ENCODE assay signal across 14 cellular contexts in genomic region chr9:7721291-7721690, GRCh38.
DNase-seq lines count a peak whose midpoint lies in the region.
"Had no signal": no experiment of that assay in that cellular context is flagged by ENCODE, and none has a peak within 500 bp of the region (broad histone marks: within the 10 kb centered on the region; RNA-seq: fewer than 3 reads in every experiment).

No MANE protein-coding gene starts in this region.

- DNase-seq in D341Med (ENCODE audit: low spot score) (peak; percentile 75), NCI-H524 treated with DMSO at 0.1 percent for 48 hours (lab: John Stamatoyannopoulos, UW) (peak; percentile 80), NCI-H82 treated with DMSO at 0.1 percent for 48 hours (lab: John Stamatoyannopoulos, UW; ENCODE audit: unreplicated experiment) (peak; percentile 94), retina (peak; percentile 9), HPDE6-E6E7 (ENCODE audit: extremely low spot score) (no peak), iPS-NIHi11 (ENCODE audit: low spot score) (no peak), DMS 273 treated with DMSO at 0.1 percent for 48 hours (lab: John Stamatoyannopoulos, UW) (no peak)
- DNase-seq: BE2C; CD4-positive, alpha-beta T cell; CD8-positive, alpha-beta memory T cell; DMS153; DND-41; GOT3; HCEC 1CT had no signal

Comparison
In these comparisons a context has a peak if more than half of its experiments do, and no peak if none do; other contexts are left out.
1. DNase-seq: peak in D341Med (single experiment), NCI-H524 treated with DMSO at 0.1 percent for 48 hours (single experiment), NCI-H82 treated with DMSO at 0.1 percent for 48 hours (single experiment) and retina (single experiment); none in HPDE6-E6E7 (single experiment), iPS-NIHi11 (single experiment) and DMS 273 treated with DMSO at 0.1 percent for 48 hours (single experiment).